In the genomic region with DNA sequence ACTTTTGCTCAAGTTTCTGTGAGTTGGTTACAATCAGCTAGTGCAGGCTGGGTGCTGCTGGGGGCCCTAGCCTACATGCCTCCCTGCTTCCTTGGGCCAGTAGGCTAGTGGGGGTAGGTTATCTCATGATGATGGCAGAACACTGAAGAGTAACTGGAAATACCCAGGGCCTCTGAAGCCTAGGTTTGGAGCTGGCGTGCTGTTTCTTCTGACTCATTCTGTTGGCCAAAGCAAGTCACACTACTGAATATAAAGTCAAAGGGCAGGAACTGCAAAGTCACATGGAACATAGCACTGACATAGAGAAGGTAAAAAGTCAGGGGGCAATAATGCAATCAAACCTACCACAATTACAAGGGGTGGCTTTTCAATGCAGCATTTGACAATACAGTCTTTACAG, we compare ENCODE assay signal across 10 cellular contexts. TPM values are rescaled to one million over a fixed set of nuclear protein-coding genes. Genes with fewer than 3 reads are reported as not detected.
DNase-seq lines count a peak whose midpoint lies in the region; ATAC-seq and TF ChIP-seq lines count a peak whose summit lies in the region.
"Had no signal": no experiment of that assay in that cellular context is flagged by ENCODE, and none has a peak within 500 bp of the region (broad histone marks: within the 10 kb centered on the region; RNA-seq: fewer than 3 reads in every experiment).

No MANE protein-coding gene starts in this region.

- no peak for TF ChIP-seq POLR2A in tibial nerve (IDR thresholded peaks at IDR 0.05)

- no peaks in the 10 kb centered on the region for H3K9me3 ChIP-seq in naive thymus-derived CD4-positive, alpha-beta T cell (ENCODE audit: control insufficient read depth in 2 of 3, low read length in 3 of 3)
- no peaks in the 10 kb centered on the region for H3K9me3 ChIP-seq in tibial nerve
- H3K9me3 ChIP-seq: Caco-2 had no signal

- no peak overlapping the region for H3K27ac ChIP-seq in naive thymus-derived CD4-positive, alpha-beta T cell (ENCODE audit: low read depth, low read length)
- H3K27ac ChIP-seq in tibial nerve: no peak overlapping the region

- 79 to 86% methylated on average over 1 of the region's 1 CpG for WGBS in tibial nerve, 2 donors

- peaks cover 7% of the 10 kb centered on the region for H3K9me3 Mint-ChIP-seq in activated CD8-positive, alpha-beta T cell treated with anti-CD3 and anti-CD28 coated beads for 36 hours
- H3K9me3 Mint-ChIP-seq in naive thymus-derived CD4-positive, alpha-beta T cell: peaks cover 0 to 6% (median 0%) of the 10 kb centered on the region in 11 donors

- H3K27ac Mint-ChIP-seq in activated CD8-positive, alpha-beta T cell treated with anti-CD3 and anti-CD28 coated beads for 36 hours: peak overlapping the region; percentile 97
- peak overlapping the region; percentile 50 to 93 (median 79) for H3K27ac Mint-ChIP-seq in naive thymus-derived CD4-positive, alpha-beta T cell

- no peak for TF ChIP-seq CTCF in activated CD8-positive, alpha-beta T cell treated with anti-CD3 and anti-CD28 coated beads for 36 hours (IDR thresholded peaks at IDR 0.05)
- TF ChIP-seq CTCF in tibial nerve (IDR thresholded peaks at IDR 0.05): no peak

- H3K4me1 Mint-ChIP-seq in activated CD8-positive, alpha-beta T cell treated with anti-CD3 and anti-CD28 coated beads for 36 hours (ENCODE audit: low read depth): peaks cover 98% of the 10 kb centered on the region
- peaks cover 53 to 99% (median 94%) of the 10 kb centered on the region in 7 donors for H3K4me1 Mint-ChIP-seq in naive thymus-derived CD4-positive, alpha-beta T cell

- H3K4me3 Mint-ChIP-seq in activated CD8-positive, alpha-beta T cell treated with anti-CD3 and anti-CD28 coated beads for 36 hours: peak overlapping the region; percentile 28
- peak overlapping the region in 4 of 10 donors; percentile 5 to 41 (median 20) for H3K4me3 Mint-ChIP-seq in naive thymus-derived CD4-positive, alpha-beta T cell

- POLR2A ChIA-PET in activated CD8-positive, alpha-beta T cell treated with anti-CD3 and anti-CD28 coated beads for 36 hours (lab: Charles Lee): interaction anchor here (2.5 kb wide), 1 partner anchor 33 kb away, joined by 13 read pairs; a partner anchor contains a TSS
- POLR2A ChIA-PET in naive thymus-derived CD4-positive, alpha-beta T cell (lab: Charles Lee): interaction anchor here (0.6 kb wide), 1 partner anchor 15 kb away, joined by 3 read pairs; no protein-coding TSS in a partner anchor

- no peak overlapping the region for H3K4me3 ChIP-seq in naive thymus-derived CD4-positive, alpha-beta T cell (ENCODE audit: low read length)
- H3K4me3 ChIP-seq in tibial nerve: no peak overlapping the region

- no peaks in the 10 kb centered on the region for H3K27me3 ChIP-seq in naive thymus-derived CD4-positive, alpha-beta T cell (ENCODE audit: control insufficient read depth in 2 of 2, insufficient read depth in 2 of 2, low read length in 2 of 2)
- H3K27me3 ChIP-seq in tibial nerve: no peaks in the 10 kb centered on the region

- TF ChIP-seq EP300 in tibial nerve (IDR thresholded peaks at IDR 0.05): no peak

- intact Hi-C loops in activated CD8-positive, alpha-beta T cell treated with anti-CD3 and anti-CD28 coated beads for 36 hours (cut with micrococcal nuclease): loop anchor here (1.0 kb wide), 1 partner anchor 9 kb away; no protein-coding TSS in a partner anchor
- intact Hi-C loops in naive thymus-derived CD4-positive, alpha-beta T cell (cut with micrococcal nuclease): no loop called here

- CTCF ChIA-PET in activated CD8-positive, alpha-beta T cell treated with anti-CD3 and anti-CD28 coated beads for 36 hours (lab: Charles Lee): interaction anchor here (0.7 to 7.5 kb wide), 7 partner anchors 12 to 158 kb away, joined by 3 to 68 read pairs (median 3); no protein-coding TSS in a partner anchor
- CTCF ChIA-PET in naive thymus-derived CD4-positive, alpha-beta T cell (lab: Charles Lee): interaction anchor here (4.7 kb wide), 1 partner anchor 160 kb away, joined by 18 read pairs; no protein-coding TSS in a partner anchor

- ATAC-seq in GM18502 (IDR thresholded peaks at IDR 0.05; ENCODE audit: poor library complexity, unreplicated experiment) (peak; percentile 65), HG02571 (IDR thresholded peaks at IDR 0.05; ENCODE audit: unreplicated experiment) (peak; percentile 71), HG03095 (IDR thresholded peaks at IDR 0.05; ENCODE audit: unreplicated experiment) (no peak)
- ATAC-seq in activated CD8-positive, alpha-beta T cell treated with anti-CD3 and anti-CD28 coated beads for 36 hours: peak; percentile 93
- ATAC-seq in naive thymus-derived CD4-positive, alpha-beta T cell: no peak

- H3K36me3 Mint-ChIP-seq in activated CD8-positive, alpha-beta T cell treated with anti-CD3 and anti-CD28 coated beads for 36 hours (ENCODE audit: low read depth): peaks cover 93% of the 10 kb centered on the region
- H3K36me3 Mint-ChIP-seq in naive thymus-derived CD4-positive, alpha-beta T cell: peaks cover 7 to 76% (median 56%) of the 10 kb centered on the region in 5 donors

- peak; percentile 79 for DNase-seq in activated CD8-positive, alpha-beta T cell treated with anti-CD3 and anti-CD28 coated beads for 36 hours
- no peak for DNase-seq in naive thymus-derived CD4-positive, alpha-beta T cell
- DNase-seq in tibial nerve (ENCODE audit: low spot score in 2 of 2) (no peak), SKM-1 treated with dmso at 0.1 percent for 144 hours (lab: John Stamatoyannopoulos, UW; ENCODE audit: unreplicated experiment) (no peak), iPS-NIHi11 (ENCODE audit: low spot score) (no peak)
- DNase-seq: Caco-2, NCI-H69 had no signal

- no peaks in the 10 kb centered on the region for H3K27me3 Mint-ChIP-seq in activated CD8-positive, alpha-beta T cell treated with anti-CD3 and anti-CD28 coated beads for 36 hours
- no peaks in the 10 kb centered on the region for H3K27me3 Mint-ChIP-seq in naive thymus-derived CD4-positive, alpha-beta T cell

- peaks cover 0 to 34% (median 31%) of the 10 kb centered on the region in 3 experiments for H3K36me3 ChIP-seq in naive thymus-derived CD4-positive, alpha-beta T cell (ENCODE audit: control insufficient read depth in 2 of 3, insufficient read depth in 3 of 3, low read length in 3 of 3)
- no peaks in the 10 kb centered on the region for H3K36me3 ChIP-seq in tibial nerve

- peaks cover 44 to 52% of the 10 kb centered on the region in 2 donors for H3K4me1 ChIP-seq in naive thymus-derived CD4-positive, alpha-beta T cell (ENCODE audit: control insufficient read depth in 2 of 2, insufficient read depth in 2 of 2, low read length in 2 of 2)
- H3K4me1 ChIP-seq in tibial nerve: no peaks in the 10 kb centered on the region
- H3K4me1 ChIP-seq: Caco-2 had no signal

RNA-seq across cellular contexts. Expression of a gene that starts 34.5 kb away (rescaled TPM):
- total RNA-seq in activated CD8-positive, alpha-beta T cell treated with anti-CD3 and anti-CD28 coated beads for 36 hours: 100 to 1,000 TPM; 105 to 106 TPM
- total RNA-seq in naive thymus-derived CD4-positive, alpha-beta T cell: 100 to 1,000 TPM; 100 to 182 (median 101) TPM
- polyA plus RNA-seq in naive thymus-derived CD4-positive, alpha-beta T cell: 100 to 1,000 TPM in 1 of 2 donors, 10 to 100 TPM in 1; 77.6 to 113 TPM
- total RNA-seq in tibial nerve: 1 to 10 TPM in 2 of 4 donors, under 1 TPM in 2; 0.22 to 2.1 (median 1.3) TPM

Comparison
In these comparisons a context has a peak if more than half of its experiments do, and no peak if none do; other contexts are left out.
1. ATAC-seq: peak in GM18502 (single experiment), HG02571 (single experiment) and activated CD8-positive, alpha-beta T cell treated with anti-CD3 and anti-CD28 coated beads for 36 hours (single experiment); none in naive thymus-derived CD4-positive, alpha-beta T cell (single experiment) and HG03095 (single experiment).
2. RNA of a gene that starts 34.5 kb away (total RNA-seq): 105 to 106 TPM in activated CD8-positive, alpha-beta T cell treated with anti-CD3 and anti-CD28 coated beads for 36 hours and 100 to 182 TPM in naive thymus-derived CD4-positive, alpha-beta T cell; 0.22 to 2.1 TPM in tibial nerve; every median in the first group is over 10 times any median in the second.